21 cellular contexts compared by ENCODE assay signal in the genomic region with DNA sequence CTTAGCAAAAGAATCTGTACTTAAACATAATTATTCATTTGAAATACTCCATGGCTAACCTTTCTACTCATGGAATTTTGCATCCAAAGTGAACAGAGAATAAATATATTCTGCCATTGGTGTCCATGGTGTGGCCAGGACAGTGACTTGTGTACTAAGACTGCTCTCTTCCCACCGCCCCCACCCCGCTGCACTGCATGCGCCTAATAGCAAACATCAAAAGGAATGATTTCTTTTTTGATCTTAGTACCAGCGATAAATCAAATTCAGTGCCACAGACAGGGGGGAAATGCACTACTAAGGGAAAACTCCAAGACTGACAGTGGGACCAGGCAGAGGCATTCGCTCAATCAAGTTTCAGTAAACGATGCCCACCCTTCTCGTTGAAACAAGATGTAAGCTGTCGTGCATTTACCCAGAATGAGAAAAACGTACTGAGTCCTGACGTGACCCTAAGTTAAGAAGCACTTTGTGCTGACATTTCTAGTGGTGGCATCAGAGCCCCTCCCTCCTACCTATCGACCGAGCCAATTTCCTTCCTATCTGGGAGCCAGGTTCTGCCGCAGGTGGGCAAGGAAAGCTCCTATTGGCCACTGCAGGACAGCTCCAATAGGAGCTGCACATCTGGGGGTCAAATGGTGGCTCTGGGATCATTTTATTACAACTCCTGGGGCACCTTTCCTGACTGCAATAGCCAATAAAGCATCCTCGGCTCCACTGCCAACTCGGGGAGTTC. TPM values are rescaled to one million over a fixed set of nuclear protein-coding genes. Genes with fewer than 3 reads are reported as not detected.
"Had no signal": no experiment of that assay in that cellular context is flagged by ENCODE, and none has a peak within 500 bp of the region (broad histone marks: within the 10 kb centered on the region; RNA-seq: fewer than 3 reads in every experiment).

No MANE protein-coding gene starts in this region.

- H3K27me3 ChIP-seq: dorsolateral prefrontal cortex, thyroid gland had no signal

- H3K4me1 Mint-ChIP-seq: activated CD4-positive, alpha-beta T cell treated with anti-CD3 and anti-CD28 coated beads for 36 hours; activated naive CD8-positive, alpha-beta T cell treated with anti-CD3 and anti-CD28 coated beads for 36 hours had no signal

- H3K4me3 Mint-ChIP-seq: activated CD4-positive, alpha-beta T cell treated with anti-CD3 and anti-CD28 coated beads for 36 hours; activated naive CD8-positive, alpha-beta T cell treated with anti-CD3 and anti-CD28 coated beads for 36 hours; endodermal cell; nephron progenitor cell had no signal

- DNase-seq: activated CD4-positive, alpha-beta T cell treated with anti-CD3 and anti-CD28 coated beads for 36 hours; activated CD4-positive, alpha-beta T cell treated with anti-CD3 and anti-CD28 coated beads, Interleukin-2, amount 50 U/mL, for 48 hours; activated gamma-delta T cell; activated naive CD8-positive, alpha-beta T cell treated with anti-CD3 and anti-CD28 coated beads for 36 hours; amniotic stem cell; dorsolateral prefrontal cortex; endodermal cell; foreskin fibroblast; hippocampal formation; left cardiac atrium; nephron progenitor cell; occipital lobe; posterior cingulate gyrus; stimulated activated CD4-positive, alpha-beta T cell treated with anti-CD3 and anti-CD28 coated beads, Interleukin-2, amount 100 ng/mL, for 24 hours; stimulated activated naive CD4-positive, alpha-beta T cell treated with Interleukin-2 at 50 U/mL for 16 hours; thyroid gland had no signal

- H3K4me1 ChIP-seq: thyroid gland had no signal

- FAIRE-seq: colon, islet of Langerhans had no signal

- H3K27ac Mint-ChIP-seq: activated CD4-positive, alpha-beta T cell treated with anti-CD3 and anti-CD28 coated beads for 36 hours; activated naive CD8-positive, alpha-beta T cell treated with anti-CD3 and anti-CD28 coated beads for 36 hours; endodermal cell; nephron progenitor cell had no signal

- H3K27ac ChIP-seq: dorsolateral prefrontal cortex, epithelial cell of prostate, thyroid gland had no signal

- H3K9me3 Mint-ChIP-seq: activated naive CD8-positive, alpha-beta T cell treated with anti-CD3 and anti-CD28 coated beads for 36 hours; endodermal cell; nephron progenitor cell had no signal

- H3K9me3 ChIP-seq: thyroid gland had no signal

- H3K36me3 ChIP-seq: thyroid gland had no signal

- H3K4me3 ChIP-seq: dorsolateral prefrontal cortex, thyroid gland had no signal

- H3K36me3 Mint-ChIP-seq: activated naive CD8-positive, alpha-beta T cell treated with anti-CD3 and anti-CD28 coated beads for 36 hours had no signal

- H3K27me3 Mint-ChIP-seq: activated CD4-positive, alpha-beta T cell treated with anti-CD3 and anti-CD28 coated beads for 36 hours; activated naive CD8-positive, alpha-beta T cell treated with anti-CD3 and anti-CD28 coated beads for 36 hours had no signal

RNA-seq across cellular contexts. Expression of gene ESRRG, which starts 12.5 kb away (rescaled TPM):
- total RNA-seq: activated CD4-positive, alpha-beta T cell treated with anti-CD3 and anti-CD28 coated beads for 36 hours; activated naive CD8-positive, alpha-beta T cell treated with anti-CD3 and anti-CD28 coated beads for 36 hours; lung microvascular endothelial cell; T-helper 2 cell treated with Interferon-gamma antibody and Interleukin-4, amounts not matched to agents 100 ng/mL and 5 ng/mL, for 36 hours had no signal
